Comparison of ENCODE assay signal across 1 cellular context in genomic region chr1:109084563-109085517, GRCh38.
A peak's percentile ranks its signal among the peaks of the same experiment; 100 is the strongest.
TF ChIP-seq lines count a peak whose summit lies in the region.

No MANE protein-coding gene starts in this region.

TF ChIP-seq in K562, 482 proteins besides CTCF, POLR2A, EP300 and RAD21:
- TF ChIP-seq NR2C1 (IDR thresholded peaks at IDR 0.05) (no peak), NR2C1 (tag; IDR thresholded peaks at IDR 0.05) (peak; percentile 61; the same call in 1 of the 2 replicates), SREBF2 (CRISPR knock-in tag; IDR thresholded peaks at IDR 0.05) (0 out of 2 replicates have a peak, but pooled peaks have one; percentile 73), DPF2 (IDR thresholded peaks at IDR 0.05) (peak; percentile 68), NBN (IDR thresholded peaks at IDR 0.05; ENCODE audit: low read depth) (0 out of 2 replicates have a peak, but pooled peaks have one; percentile 45), MAFG (tag; conservative IDR thresholded peaks at IDR 0.05) (peak; percentile 43; the same call in 1 of the 2 replicates), CEBPB (tag; IDR thresholded peaks at IDR 0.05) (peak; percentile 89), ZFX (CRISPR knock-in tag; IDR thresholded peaks at IDR 0.05) (peak; percentile 74), SMARCA5 (IDR thresholded peaks at IDR 0.05) (peak; percentile 52; the same call in 1 of the 2 replicates), SMARCE1 (IDR thresholded peaks at IDR 0.05) (peak; percentile 7), NFE2 (IDR thresholded peaks at IDR 0.05; ENCODE audit: low read depth) (peak; percentile 79), ZNF449 (CRISPR knock-in tag; IDR thresholded peaks at IDR 0.05) (no peak), JUND (IDR thresholded peaks at IDR 0.05; ENCODE audit: borderline replicate concordance, low read depth, low read length) (peak; percentile 60; the same call in 1 of the 2 replicates), JUND (tag; IDR thresholded peaks at IDR 0.05; ENCODE audit: borderline replicate concordance, low read depth, low read length) (no peak; the same call in 2 of the 3 replicates), PTRF (tag; IDR thresholded peaks at IDR 0.05) (0 out of 2 replicates have a peak, but pooled peaks have one; percentile 6), NR2C2 (CRISPR knock-in tag; IDR thresholded peaks at IDR 0.05) (no peak), NR2C2 (tag; IDR thresholded peaks at IDR 0.05) (peak; percentile 37), ZNF740 (CRISPR knock-in tag; IDR thresholded peaks at IDR 0.05) (no peak), ZNF740 (tag; IDR thresholded peaks at IDR 0.05) (0 out of 4 replicates have a peak, but pooled peaks of 1 of the 2 experiments have one; percentile 58), ZNF592 (IDR thresholded peaks at IDR 0.05) (peak; percentile 69), TFAP4 (CRISPR knock-in tag; IDR thresholded peaks at IDR 0.05; ENCODE audit: borderline replicate concordance) (0 out of 2 replicates have a peak, but pooled peaks have one; percentile 14), MTA3 (IDR thresholded peaks at IDR 0.05; ENCODE audit: borderline replicate concordance) (peak; percentile 41; the same call in 1 of the 2 replicates), FOSL1 (tag; conservative IDR thresholded peaks at IDR 0.05) (peak; percentile 70), JUN (IDR thresholded peaks at IDR 0.05; ENCODE audit: borderline replicate concordance, low read depth, low read length) (peak; percentile 57; the same call in 1 of the 2 replicates), JUN (CRISPR knock-in tag; IDR thresholded peaks at IDR 0.05; ENCODE audit: borderline replicate concordance) (no peak), GABPB2 (CRISPR knock-in tag; conservative IDR thresholded peaks at IDR 0.05) (no peak), ZNF146 (CRISPR knock-in tag; IDR thresholded peaks at IDR 0.05; ENCODE audit: unreplicated experiment) (no peak), ARID1B (IDR thresholded peaks at IDR 0.05) (0 out of 2 replicates have a peak, but pooled peaks have one; percentile 37), ZBTB7A (IDR thresholded peaks at IDR 0.05; ENCODE audit: borderline replicate concordance, control insufficient read depth, low read depth, low read length) (0 out of 2 replicates have a peak, but pooled peaks have one; percentile 6), SP1 (CRISPR knock-in tag; IDR thresholded peaks at IDR 0.05) (0 out of 2 replicates have a peak, but pooled peaks have one; percentile 21), C11orf30 (IDR thresholded peaks at IDR 0.05; ENCODE audit: low read depth) (peak; percentile 28), NFATC3 (IDR thresholded peaks at IDR 0.05) (no peak), GTF2F1 (IDR thresholded peaks at IDR 0.05; ENCODE audit: low read depth, low read length) (no peak), ZNF316 (IDR thresholded peaks at IDR 0.05) (peak; percentile 37; the same call in 1 of the 2 replicates), BACH1 (tag; IDR thresholded peaks at IDR 0.05) (0 out of 2 replicates have a peak, but pooled peaks have one; percentile 15), ATF3 (IDR thresholded peaks at IDR 0.05) (peak; percentile 62; the same call in 1 of the 2 replicates), ATF3 (CRISPR knock-in tag; conservative IDR thresholded peaks at IDR 0.05) (no peak), ZNF384 (IDR thresholded peaks at IDR 0.05; ENCODE audit: low read depth, low read length) (peak; percentile 90), CBFA2T3 (IDR thresholded peaks at IDR 0.05) (0 out of 2 replicates have a peak, but pooled peaks have one; percentile 6), HDAC1 (IDR thresholded peaks at IDR 0.05) (peak in 1 of 2 experiments; percentile 16; a peak in 1 of 4 replicates), ZNF436 (CRISPR knock-in tag; IDR thresholded peaks at IDR 0.05) (no peak), VEZF1 (CRISPR knock-in tag; IDR thresholded peaks at IDR 0.05) (no peak), PCBP2 (IDR thresholded peaks at IDR 0.05; ENCODE audit: low read depth, low read length, poor library complexity, severe bottlenecking) (no peak), ZEB2 (IDR thresholded peaks at IDR 0.05) (0 out of 2 replicates have a peak, but pooled peaks have one; percentile 26), CHD2 (IDR thresholded peaks at IDR 0.05; ENCODE audit: low read depth, low read length) (no peak), SMARCA4 (IDR thresholded peaks at IDR 0.05) (0 out of 2 replicates have a peak, but pooled peaks have one; percentile 40), ZBTB40 (IDR thresholded peaks at IDR 0.05) (0 out of 2 replicates have a peak, but pooled peaks have one; percentile 42), ZBTB40 (CRISPR knock-in tag; IDR thresholded peaks at IDR 0.05) (no peak), BMI1 (IDR thresholded peaks at IDR 0.05; ENCODE audit: low read length) (no peak), GABPA (tag; conservative IDR thresholded peaks at IDR 0.05; ENCODE audit: low read depth) (peak; percentile 30; the same call in 1 of the 2 replicates)
